In genomic region chr5:179222246-179223017, GRCh38 we compare ENCODE assay signal across 25 cellular contexts.
"Had no signal": no experiment of that assay in that cellular context is flagged by ENCODE, and none has a peak within 500 bp of the region (broad histone marks: within the 10 kb centered on the region; RNA-seq: fewer than 3 reads in every experiment).

No MANE protein-coding gene starts in this region.

- DNase-seq: activated CD4-positive, alpha-beta T cell treated with anti-CD3 and anti-CD28 coated beads for 4 hours; activated CD4-positive, alpha-beta T cell treated with anti-CD3 and anti-CD28 coated beads, Interleukin-2, amount 50 U/mL, for 48 hours; activated CD4-positive, CD25-positive, alpha-beta regulatory T cell; activated naive CD8-positive, alpha-beta T cell treated with anti-CD3 and anti-CD28 coated beads for 36 hours; endodermal cell; islet precursor cell; left colon; stimulated activated CD4-positive, alpha-beta T cell treated with anti-CD3 and anti-CD28 coated beads, Interleukin-12 subunit alpha, Interleukin-12 subunit beta, amount 100 ng/mL, for 4 hours; stimulated activated CD4-positive, alpha-beta T cell treated with anti-CD3 and anti-CD28 coated beads, Interleukin-4, amount 100 ng/mL, for 4 hours; substantia nigra; T-helper 1 cell; T-helper 9 cell; thyroid gland; upper lobe of right lung had no signal

- H3K27me3 Mint-ChIP-seq: activated naive CD8-positive, alpha-beta T cell treated with anti-CD3 and anti-CD28 coated beads for 36 hours; stimulated activated naive CD8-positive, alpha-beta T cell treated with anti-CD3 and anti-CD28 coated beads, Interleukin-15, Interleukin-2, amounts not matched to agents 100 ng/mL and 50 ng/mL, for 24 hours had no signal

- H3K27me3 ChIP-seq: gastroesophageal sphincter, heart left ventricle, ovary, right atrium auricular region, thyroid gland, upper lobe of right lung had no signal

- H3K4me3 Mint-ChIP-seq: activated naive CD8-positive, alpha-beta T cell treated with anti-CD3 and anti-CD28 coated beads for 36 hours; activated T-helper 1 cell treated with anti-CD3 and anti-CD28 coated beads, Interleukin-12 subunit alpha, Interleukin-12 subunit beta, Interleukin-2, Interleukin-4 antibody, amounts not matched to agents 30 ng/mL and 10 ng/mL and 1 ng/mL, durations not matched to agents 14 hours and 24 hours and 36 hours; endodermal cell; mesothelial cell of epicardium; naive thymus-derived CD8-positive, alpha-beta T cell; stimulated activated naive CD8-positive, alpha-beta T cell treated with anti-CD3 and anti-CD28 coated beads, Interleukin-15, Interleukin-2, amounts not matched to agents 100 ng/mL and 50 ng/mL, for 24 hours had no signal

- H3K4me1 ChIP-seq: heart left ventricle, psoas muscle, thyroid gland, upper lobe of right lung had no signal

- H3K27ac Mint-ChIP-seq: activated naive CD8-positive, alpha-beta T cell treated with anti-CD3 and anti-CD28 coated beads for 36 hours; activated T-helper 1 cell treated with anti-CD3 and anti-CD28 coated beads, Interleukin-12 subunit alpha, Interleukin-12 subunit beta, Interleukin-2, Interleukin-4 antibody, amounts not matched to agents 30 ng/mL and 10 ng/mL and 1 ng/mL, durations not matched to agents 14 hours and 24 hours and 36 hours; endodermal cell; mesothelial cell of epicardium; stimulated activated naive CD8-positive, alpha-beta T cell treated with anti-CD3 and anti-CD28 coated beads, Interleukin-15, Interleukin-2, amounts not matched to agents 100 ng/mL and 50 ng/mL, for 24 hours had no signal

- H3K36me3 ChIP-seq: gastroesophageal sphincter, heart left ventricle, ovary, right atrium auricular region, thyroid gland, upper lobe of right lung had no signal

- H3K9me3 ChIP-seq: gastroesophageal sphincter, heart left ventricle, ovary, psoas muscle, thyroid gland, upper lobe of right lung had no signal

- ATAC-seq: gastroesophageal sphincter; heart left ventricle; left colon; naive thymus-derived CD8-positive, alpha-beta T cell; psoas muscle; upper lobe of right lung had no signal

- H3K4me1 Mint-ChIP-seq: activated naive CD8-positive, alpha-beta T cell treated with anti-CD3 and anti-CD28 coated beads for 36 hours; endodermal cell had no signal

- H3K27ac ChIP-seq: coronary artery, epithelial cell of prostate, gastroesophageal sphincter, heart left ventricle, ovary, psoas muscle, right atrium auricular region, thyroid gland, upper lobe of right lung had no signal

- H3K4me3 ChIP-seq: coronary artery, gastroesophageal sphincter, heart left ventricle, ovary, psoas muscle, right atrium auricular region, thyroid gland, upper lobe of right lung had no signal
